In the genomic region with DNA sequence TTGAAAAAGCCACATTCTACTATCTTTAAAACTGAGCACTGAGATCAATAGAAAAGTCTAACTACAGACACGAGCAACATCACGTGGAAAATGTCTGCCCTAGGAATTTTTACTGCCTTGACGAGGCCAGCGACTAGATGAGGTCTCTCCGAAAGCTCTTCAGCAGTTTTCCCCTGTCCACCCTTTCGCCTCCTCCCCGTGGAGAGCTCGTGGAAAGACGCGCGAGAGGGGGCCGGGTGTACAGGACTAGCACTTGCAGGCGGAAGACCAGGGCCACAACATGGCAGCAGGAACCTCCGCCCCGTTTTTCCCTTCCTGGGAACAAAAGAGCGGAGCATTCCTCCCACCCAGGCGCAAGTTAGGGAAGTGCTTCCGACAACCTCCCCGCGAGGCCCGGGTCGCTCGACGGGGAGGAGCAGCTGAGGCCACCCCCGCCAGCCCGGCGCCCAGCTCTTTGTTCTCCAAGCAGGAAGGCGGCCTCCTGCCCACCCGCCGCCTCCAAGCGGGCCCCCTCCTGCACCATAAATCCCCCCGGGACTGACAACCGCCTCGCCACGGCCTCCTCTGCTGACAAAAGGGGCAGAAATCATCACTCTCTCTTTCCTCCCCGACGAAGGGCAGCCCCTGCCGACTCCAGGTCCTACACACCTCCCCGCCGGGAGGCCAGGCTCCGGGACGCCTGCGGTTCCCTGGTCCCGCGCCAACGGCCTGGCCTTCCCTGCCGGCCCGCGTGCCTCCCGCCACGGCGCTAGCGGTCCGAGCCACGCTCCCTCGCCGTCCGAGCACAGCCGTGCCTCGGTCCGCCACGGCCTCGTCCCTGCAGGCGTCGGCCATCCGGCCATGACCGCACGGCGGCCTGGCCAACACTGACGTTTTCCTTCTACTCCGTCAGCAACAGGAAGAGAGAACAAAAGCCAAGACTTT, we compare ENCODE assay signal across 1 cellular context.
A peak's percentile ranks its signal among the peaks of the same experiment; 100 is the strongest.
TF ChIP-seq lines count a peak whose summit lies in the region.

No MANE protein-coding gene starts in this region.

TF ChIP-seq in SK-N-SH, 30 proteins besides CTCF, POLR2A, EP300 and RAD21 (continued from another document):
- TF ChIP-seq, protein P1, sequence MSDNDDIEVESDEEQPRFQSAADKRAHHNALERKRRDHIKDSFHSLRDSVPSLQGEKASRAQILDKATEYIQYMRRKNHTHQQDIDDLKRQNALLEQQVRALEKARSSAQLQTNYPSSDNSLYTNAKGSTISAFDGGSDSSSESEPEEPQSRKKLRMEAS (IDR thresholded peaks at IDR 0.05; ENCODE audit: low read depth): peak; percentile 63
- TF ChIP-seq CHD2 (IDR thresholded peaks at IDR 0.05; ENCODE audit: low read length, partially characterized antibody): peak; percentile 45
- no peak for TF ChIP-seq SIN3A (IDR thresholded peaks at IDR 0.05; ENCODE audit: borderline replicate concordance, low read depth, low read length)
- no peak for TF ChIP-seq RFX5 (IDR thresholded peaks at IDR 0.05; ENCODE audit: low read length)
- TF ChIP-seq NRF1 (IDR thresholded peaks at IDR 0.05; ENCODE audit: low read depth, low read length): no peak
